In the genomic region with DNA sequence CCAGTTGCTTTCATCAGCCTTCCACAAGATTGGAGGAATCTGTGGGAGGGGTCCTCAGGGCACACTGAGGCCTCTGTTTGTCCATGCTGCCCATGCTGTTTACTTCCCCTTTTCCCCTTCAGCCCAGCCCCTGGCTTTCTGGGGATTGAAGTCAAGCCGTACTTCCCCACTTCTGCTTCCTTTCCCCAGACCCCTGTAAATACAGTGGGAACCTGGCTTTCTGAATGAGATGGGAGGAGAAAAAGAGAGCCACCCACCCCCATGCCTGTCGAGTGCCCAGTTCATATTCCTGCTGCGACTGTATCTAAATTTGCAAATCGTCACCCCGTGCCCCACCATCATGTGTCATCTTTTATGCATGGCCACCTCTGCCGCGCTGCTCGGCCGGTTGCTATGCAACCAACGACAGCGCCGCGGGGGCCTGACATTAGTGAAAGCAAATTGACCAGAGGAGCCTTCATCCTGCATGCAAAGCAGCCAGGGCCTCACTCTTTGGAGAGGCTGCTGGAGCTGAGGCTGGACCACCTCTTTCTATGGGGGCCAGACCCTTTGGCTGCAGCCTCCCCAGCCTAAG, we compare ENCODE assay signal across 9 cellular contexts.
DNase-seq lines count a peak whose midpoint lies in the region; ATAC-seq, FAIRE-seq and TF ChIP-seq lines count a peak whose summit lies in the region.
"Had no signal": no experiment of that assay in that cellular context is flagged by ENCODE, and none has a peak within 500 bp of the region (broad histone marks: within the 10 kb centered on the region; RNA-seq: fewer than 3 reads in every experiment).

No MANE protein-coding gene starts in this region.

- H3K27ac ChIP-seq in RWPE1 (no peak overlapping the region), esophagus squamous epithelium (no peak overlapping the region)

- CTCF ChIA-PET in RWPE1 (lab: Yijun Ruan, JAX), result no interaction called here

- TF ChIP-seq CTCF in RWPE1 (conservative IDR thresholded peaks at IDR 0.05; ENCODE audit: low read depth) (no peak), esophagus squamous epithelium (IDR thresholded peaks at IDR 0.05) (no peak)

- H3K36me3 ChIP-seq in esophagus squamous epithelium, result no peaks in the 10 kb centered on the region

- peak; percentile 17 for DNase-seq in GM12891 (ENCODE audit: insufficient read length, low spot score)
- peak; percentile 71 for DNase-seq in NCI-H1105 (lab: John Stamatoyannopoulos, UW)
- peak; percentile 81 for DNase-seq in germinal center (ENCODE audit: low spot score)
- DNase-seq in RWPE1 (ENCODE audit: low spot score), result no peak
- DNase-seq in GDM1 (lab: John Stamatoyannopoulos, UW), result no peak
- DNase-seq in ACHN, result no peak
- no peak for DNase-seq in esophagus squamous epithelium (lab: John Stamatoyannopoulos, UW)

- ATAC-seq in GM21825 (IDR thresholded peaks at IDR 0.05; ENCODE audit: unreplicated experiment), result peak; percentile 66

- H3K27me3 ChIP-seq in esophagus squamous epithelium, result peaks cover 0 to 16% (median 0%) of the 10 kb centered on the region in 4 donors

- intact Hi-C loops in esophagus squamous epithelium (cut with DNase I), result no loop called here

- no peak for TF ChIP-seq POLR2A in GM12891 (IDR thresholded peaks at IDR 0.05; ENCODE audit: low read depth, low read length)
- no peak for TF ChIP-seq POLR2A in esophagus squamous epithelium (IDR thresholded peaks at IDR 0.05)

- WGBS in esophagus squamous epithelium, 2 donors, result 0 to 7% methylated on average over 3 to 9 of the region's 13 CpGs

- POLR2A ChIA-PET in RWPE1 (lab: Yijun Ruan, JAX; ENCODE audit: low non-redundant PET), result no interaction called here

- no peaks in the 10 kb centered on the region for H3K9me3 ChIP-seq in esophagus squamous epithelium

- FAIRE-seq in GM12891 (lab: Jason Lieb, UNC), result no peak
- FAIRE-seq: TTC549 had no signal

- in situ Hi-C loops in ACHN (cut with HindIII; ENCODE audit: low pct_ligation_motif_present, low pct_unique_long_range_greater_than_20kb, low sequenced_read_pairs), result no loop called here

- no peaks in the 10 kb centered on the region for H3K4me1 ChIP-seq in esophagus squamous epithelium

- H3K4me3 ChIP-seq in esophagus squamous epithelium, result no peak overlapping the region

TF ChIP-seq in GM12891, 5 proteins besides CTCF, POLR2A, EP300 and RAD21:
- TF ChIP-seq POLR2AphosphoS5 (IDR thresholded peaks at IDR 0.05; ENCODE audit: low read depth, low read length) (no peak), PAX5 (IDR thresholded peaks at IDR 0.05; ENCODE audit: insufficient read depth, low read length, severe bottlenecking) (no peak), POU2F2 (IDR thresholded peaks at IDR 0.05; ENCODE audit: low read depth, low read length) (peak; percentile 80; the same call in 1 of the 2 replicates)

Comparison
In these comparisons a context has a peak if more than half of its experiments do, and no peak if none do; other contexts are left out.
1. DNase-seq: peak in GM12891 (single experiment), NCI-H1105 (single experiment) and germinal center (single experiment); none in RWPE1 (single experiment), GDM1 (single experiment), ACHN (single experiment) and esophagus squamous epithelium (single experiment).